8 cellular contexts compared by ENCODE assay signal in genomic region chr17:2892305-2892971, GRCh38.
A peak's percentile ranks its signal among the peaks of the same experiment; 100 is the strongest.
DNase-seq lines count a peak whose midpoint lies in the region; ATAC-seq and TF ChIP-seq lines count a peak whose summit lies in the region.

No MANE protein-coding gene starts in this region.

- DNase-seq in BJ (ENCODE audit: low read depth) (peak; percentile 56), HPDE6-E6E7 (ENCODE audit: extremely low spot score) (peak; percentile 94), left colon (no peak), COLO829 (ENCODE audit: low spot score) (no peak)
- no peak for DNase-seq in activated CD4-positive, alpha-beta T cell treated with anti-CD3 and anti-CD28 coated beads, Interleukin-2, amount 10 ng/mL, durations not matched to agents 24 days and 14 days

- ATAC-seq in activated T-helper 17 cell treated with anti-CD3 and anti-CD28 coated beads, Interleukin-2, amount 50 U/mL, for 72 hours (replicated peaks), result peak; percentile 100
- ATAC-seq in left colon, result peak; percentile 25
- ATAC-seq in stimulated activated memory B cell treated with anti-CD40 and anti-IgM and Interleukin-4, amounts not matched to agents 10 μg/mL and 1 μg/mL and 100 μg/mL, for 72 hours, result no peak
- no peak for ATAC-seq in GM19455 (IDR thresholded peaks at IDR 0.05; ENCODE audit: unreplicated experiment)

- POLR2A ChIA-PET in BJ (lab: Charles Lee), result no interaction called here

- H3K4me3 ChIP-seq in BJ (ENCODE audit: low read depth, low read length), result no peak overlapping the region

- intact Hi-C loops in left colon (cut with DNase I, micrococcal nuclease), result no loop called here
- intact Hi-C loops in activated CD4-positive, alpha-beta T cell treated with anti-CD3 and anti-CD28 coated beads, Interleukin-2, amount 10 ng/mL, durations not matched to agents 24 days and 14 days (cut with micrococcal nuclease), result no loop called here

- peak overlapping the region; percentile 9 for H3K4me3 Mint-ChIP-seq in activated T-helper 17 cell treated with anti-CD3 and anti-CD28 coated beads, Interleukin-2, amount 50 U/mL, for 72 hours
- H3K4me3 Mint-ChIP-seq in stimulated activated memory B cell treated with anti-CD40 and anti-IgM and Interleukin-4, amounts not matched to agents 10 μg/mL and 1 μg/mL and 100 μg/mL, for 72 hours, result no peak overlapping the region
- H3K4me3 Mint-ChIP-seq in activated CD4-positive, alpha-beta T cell treated with anti-CD3 and anti-CD28 coated beads, Interleukin-2, amount 10 ng/mL, durations not matched to agents 24 days and 14 days, result no peak overlapping the region

- no peaks in the 10 kb centered on the region for H3K27me3 ChIP-seq in BJ (ENCODE audit: control insufficient read depth, insufficient read depth, low read length)

- H3K4me1 Mint-ChIP-seq in activated T-helper 17 cell treated with anti-CD3 and anti-CD28 coated beads, Interleukin-2, amount 50 U/mL, for 72 hours, result peaks cover 16% of the 10 kb centered on the region
- peaks cover 32% of the 10 kb centered on the region for H3K4me1 Mint-ChIP-seq in stimulated activated memory B cell treated with anti-CD40 and anti-IgM and Interleukin-4, amounts not matched to agents 10 μg/mL and 1 μg/mL and 100 μg/mL, for 72 hours
- H3K4me1 Mint-ChIP-seq in activated CD4-positive, alpha-beta T cell treated with anti-CD3 and anti-CD28 coated beads, Interleukin-2, amount 10 ng/mL, durations not matched to agents 24 days and 14 days, result no peaks in the 10 kb centered on the region

- no peaks in the 10 kb centered on the region for H3K27me3 Mint-ChIP-seq in activated T-helper 17 cell treated with anti-CD3 and anti-CD28 coated beads, Interleukin-2, amount 50 U/mL, for 72 hours
- no peaks in the 10 kb centered on the region for H3K27me3 Mint-ChIP-seq in stimulated activated memory B cell treated with anti-CD40 and anti-IgM and Interleukin-4, amounts not matched to agents 10 μg/mL and 1 μg/mL and 100 μg/mL, for 72 hours
- no peaks in the 10 kb centered on the region for H3K27me3 Mint-ChIP-seq in activated CD4-positive, alpha-beta T cell treated with anti-CD3 and anti-CD28 coated beads, Interleukin-2, amount 10 ng/mL, durations not matched to agents 24 days and 14 days

- no peak for TF ChIP-seq CTCF in BJ (IDR thresholded peaks at IDR 0.05; ENCODE audit: insufficient read depth, low read depth, low read length)

- no peaks in the 10 kb centered on the region for H3K9me3 Mint-ChIP-seq in activated T-helper 17 cell treated with anti-CD3 and anti-CD28 coated beads, Interleukin-2, amount 50 U/mL, for 72 hours
- H3K9me3 Mint-ChIP-seq in stimulated activated memory B cell treated with anti-CD40 and anti-IgM and Interleukin-4, amounts not matched to agents 10 μg/mL and 1 μg/mL and 100 μg/mL, for 72 hours, result no peaks in the 10 kb centered on the region
- H3K9me3 Mint-ChIP-seq in activated CD4-positive, alpha-beta T cell treated with anti-CD3 and anti-CD28 coated beads, Interleukin-2, amount 10 ng/mL, durations not matched to agents 24 days and 14 days, result no peaks in the 10 kb centered on the region

- H3K36me3 ChIP-seq in BJ (ENCODE audit: control insufficient read depth, insufficient read depth, low read length), result no peaks in the 10 kb centered on the region

- peak overlapping the region; percentile 76 for H3K27ac Mint-ChIP-seq in activated T-helper 17 cell treated with anti-CD3 and anti-CD28 coated beads, Interleukin-2, amount 50 U/mL, for 72 hours
- no peak overlapping the region for H3K27ac Mint-ChIP-seq in stimulated activated memory B cell treated with anti-CD40 and anti-IgM and Interleukin-4, amounts not matched to agents 10 μg/mL and 1 μg/mL and 100 μg/mL, for 72 hours
- H3K27ac Mint-ChIP-seq in activated CD4-positive, alpha-beta T cell treated with anti-CD3 and anti-CD28 coated beads, Interleukin-2, amount 10 ng/mL, durations not matched to agents 24 days and 14 days, result no peak overlapping the region

- CTCF ChIA-PET in BJ (lab: Yijun Ruan, JAX), result no interaction called here

- peaks cover 7% of the 10 kb centered on the region for H3K36me3 Mint-ChIP-seq in activated T-helper 17 cell treated with anti-CD3 and anti-CD28 coated beads, Interleukin-2, amount 50 U/mL, for 72 hours (ENCODE audit: low read depth)
- H3K36me3 Mint-ChIP-seq in stimulated activated memory B cell treated with anti-CD40 and anti-IgM and Interleukin-4, amounts not matched to agents 10 μg/mL and 1 μg/mL and 100 μg/mL, for 72 hours, result peaks cover 25% of the 10 kb centered on the region
- H3K36me3 Mint-ChIP-seq in activated CD4-positive, alpha-beta T cell treated with anti-CD3 and anti-CD28 coated beads, Interleukin-2, amount 10 ng/mL, durations not matched to agents 24 days and 14 days (ENCODE audit: low read depth), result no peaks in the 10 kb centered on the region

Comparison
In these comparisons a context has a peak if more than half of its experiments do, and no peak if none do; other contexts are left out.
1. DNase-seq: peak in BJ (single experiment) and HPDE6-E6E7 (single experiment); none in left colon (0 of 2), COLO829 (single experiment) and activated CD4-positive, alpha-beta T cell treated with anti-CD3 and anti-CD28 coated beads, Interleukin-2, amount 10 ng/mL, durations not matched to agents 24 days and 14 days (single experiment).
2. ATAC-seq: peak in activated T-helper 17 cell treated with anti-CD3 and anti-CD28 coated beads, Interleukin-2, amount 50 U/mL, for 72 hours (single experiment) and left colon (single experiment); none in stimulated activated memory B cell treated with anti-CD40 and anti-IgM and Interleukin-4, amounts not matched to agents 10 μg/mL and 1 μg/mL and 100 μg/mL, for 72 hours (single experiment) and GM19455 (single experiment).